ENCODE assay signal across 8 cellular contexts in the genomic region with DNA sequence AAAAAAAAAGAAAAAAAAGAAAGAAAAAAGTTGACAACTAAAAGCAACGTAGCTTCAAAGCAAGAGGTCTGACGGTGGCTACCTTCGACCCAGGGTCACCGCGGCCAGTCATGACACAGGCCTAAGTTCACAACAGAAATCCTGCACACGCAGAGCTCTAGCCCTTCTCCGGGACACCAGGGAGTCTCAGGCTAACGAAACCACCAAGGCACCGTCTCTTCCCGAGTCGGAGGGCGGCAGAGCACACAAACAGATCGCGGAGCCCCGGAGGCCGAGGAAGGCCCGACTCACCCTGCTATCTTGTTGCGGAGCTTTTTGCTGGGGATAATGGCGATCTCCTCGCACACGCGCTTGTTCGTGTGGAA.
A peak's percentile ranks its signal among the peaks of the same experiment; 100 is the strongest.
DNase-seq lines count a peak whose midpoint lies in the region; TF ChIP-seq lines count a peak whose summit lies in the region.

No MANE protein-coding gene starts in this region.

- peaks cover 16% of the 10 kb centered on the region for H3K4me1 ChIP-seq in ES-I3 (ENCODE audit: insufficient read depth, low read length)
- peaks cover 19 to 23% of the 10 kb centered on the region in 2 donors for H3K4me1 ChIP-seq in duodenal mucosa (ENCODE audit: control insufficient read depth in 1 of 2, insufficient read depth in 2 of 2, low read length in 2 of 2)
- peaks cover 8 to 22% of the 10 kb centered on the region in 2 donors for H3K4me1 ChIP-seq in muscle layer of duodenum (ENCODE audit: control insufficient read depth in 1 of 2, insufficient read depth in 2 of 2, low read length in 2 of 2)

- H3K27ac ChIP-seq in duodenal mucosa (ENCODE audit: low read depth, low read length) (peak overlapping the region; percentile 59), muscle layer of duodenum (ENCODE audit: low read length) (peak overlapping the region; percentile 75)

- H3K9ac ChIP-seq in ES-I3 (ENCODE audit: low read depth, low read length) (peak overlapping the region; percentile 99), duodenal mucosa (ENCODE audit: low read depth in 1 of 2, low read length in 2 of 2) (peak overlapping the region; percentile 92 to 95)

- H3K36me3 ChIP-seq in ES-I3 (ENCODE audit: insufficient read depth, low read length) (peaks cover 32% of the 10 kb centered on the region), duodenal mucosa (ENCODE audit: control insufficient read depth in 1 of 2, insufficient read depth in 2 of 2, low read length in 2 of 2) (peaks cover 30 to 37% of the 10 kb centered on the region in 2 donors), muscle layer of duodenum (ENCODE audit: control insufficient read depth in 1 of 2, insufficient read depth in 2 of 2, low read length in 2 of 2) (peaks cover 30 to 32% of the 10 kb centered on the region in 2 donors)

- no peak for DNase-seq in LNCaP clone FGC (ENCODE audit: low read depth)
- no peak for DNase-seq in SKM-1 treated with dmso at 0.1 percent for 144 hours (lab: John Stamatoyannopoulos, UW; ENCODE audit: unreplicated experiment)
- DNase-seq in NK-92 (lab: John Stamatoyannopoulos, UW; ENCODE audit: unreplicated experiment) = no peak
- DNase-seq in EL = no peak
- DNase-seq in GM19238 (ENCODE audit: insufficient read length, low spot score) = no peak

- H3K9me3 ChIP-seq in ES-I3 (ENCODE audit: control insufficient read depth, insufficient read depth, low read length) (no peaks in the 10 kb centered on the region), duodenal mucosa (ENCODE audit: control insufficient read depth in 1 of 2, low read length in 2 of 2) (no peaks in the 10 kb centered on the region), muscle layer of duodenum (ENCODE audit: control insufficient read depth in 1 of 2, low read length in 2 of 2) (no peaks in the 10 kb centered on the region)

- TF ChIP-seq CTCF in LNCaP clone FGC (IDR thresholded peaks at IDR 0.05; ENCODE audit: control insufficient read depth, extremely low read depth, insufficient read depth) = no peak

- H3K4me3 ChIP-seq in LNCaP clone FGC (ENCODE audit: low read depth, low read length) (peak overlapping the region; percentile 91), duodenal mucosa (ENCODE audit: low read depth in 1 of 2, low read length in 2 of 2) (peak overlapping the region; percentile 93 to 99), muscle layer of duodenum (ENCODE audit: low read depth in 1 of 2, low read length in 2 of 2) (peak overlapping the region; percentile 92 to 98)

- H3K27me3 ChIP-seq in duodenal mucosa (ENCODE audit: control insufficient read depth in 1 of 2, insufficient read depth in 2 of 2, low read length in 2 of 2) (peaks cover 0 to 4% of the 10 kb centered on the region in 2 donors), muscle layer of duodenum (ENCODE audit: low read depth, low read length) (no peaks in the 10 kb centered on the region)
